10 cellular contexts compared by ENCODE assay signal in genomic region chr6:157203312-157203744, GRCh38.
DNase-seq lines count a peak whose midpoint lies in the region; ATAC-seq, FAIRE-seq and TF ChIP-seq lines count a peak whose summit lies in the region.
"Had no signal": no experiment of that assay in that cellular context is flagged by ENCODE, and none has a peak within 500 bp of the region (broad histone marks: within the 10 kb centered on the region; RNA-seq: fewer than 3 reads in every experiment).

No MANE protein-coding gene starts in this region.

- 20 to 26% methylated on average over 11 of the region's 11 CpGs for WGBS in pancreas, 2 donors
- 70% methylated on average over 11 of the region's 11 CpGs for WGBS in prostate gland
- WGBS in HepG2 (ENCODE audit: low lambda C conversion rate), result 98% methylated on average over 11 of the region's 11 CpGs

- H3K36me3 ChIP-seq in pancreas, result peaks cover 0 to 43% (median 20%) of the 10 kb centered on the region in 3 donors
- H3K36me3 ChIP-seq in prostate gland, result peaks cover 13 to 19% of the 10 kb centered on the region in 2 donors
- H3K36me3 ChIP-seq in HepG2 (replicated peaks in 1 of 2; ENCODE audit: control insufficient read depth in 1 of 2, insufficient read depth in 2 of 2, low read length in 2 of 2), result peaks cover 36 to 77% of the 10 kb centered on the region in 2 experiments

- H3K4me2 ChIP-seq in HepG2 (ENCODE audit: low read depth, low read length), result no peak overlapping the region

- no peak for TF ChIP-seq POLR2A in prostate gland (IDR thresholded peaks at IDR 0.05)
- no peak for TF ChIP-seq POLR2A in HepG2 (IDR thresholded peaks at IDR 0.05; ENCODE audit: insufficient read depth in 1 of 2, low read depth in 2 of 2, low read length in 2 of 2)

- H3K9me3 ChIP-seq in pancreas (no peaks in the 10 kb centered on the region), prostate gland (no peaks in the 10 kb centered on the region), HepG2 (ENCODE audit: low read length) (no peaks in the 10 kb centered on the region)

- TF ChIP-seq RAD21 in HepG2 (CRISPR knock-in tag; IDR thresholded peaks at IDR 0.05), result no peak

- intact Hi-C loops in pancreas (cut with DNase I), result no loop called here
- intact Hi-C loops in prostate gland (cut with DNase I), result no loop called here
- intact Hi-C loops in HepG2 (cut with micrococcal nuclease; ENCODE audit: unreplicated experiment), result no loop called here

- H3K27me3 ChIP-seq in pancreas (no peaks in the 10 kb centered on the region), prostate gland (replicated peaks; ENCODE audit: insufficient read depth) (no peaks in the 10 kb centered on the region), HepG2 (ENCODE audit: control insufficient read depth in 1 of 2, insufficient read depth in 2 of 2, low read length in 2 of 2) (no peaks in the 10 kb centered on the region)

- H2AFZ ChIP-seq in HepG2 (ENCODE audit: low read length), result no peak overlapping the region

- H3K4me1 ChIP-seq in pancreas (peaks cover 12 to 13% (median 12%) of the 10 kb centered on the region in 3 donors), prostate gland (replicated peaks) (no peaks in the 10 kb centered on the region), HepG2 (ENCODE audit: insufficient read depth, low read length) (no peaks in the 10 kb centered on the region)

- FAIRE-seq in pancreas (lab: Jason Lieb, UNC), result no peak
- FAIRE-seq in HepG2 (lab: Jason Lieb, UNC), result no peak

- no peak overlapping the region for H3K9ac ChIP-seq in HepG2 (ENCODE audit: insufficient read depth, low read depth, low read length)

- TF ChIP-seq EP300 in HepG2 (IDR thresholded peaks at IDR 0.05; ENCODE audit: low read depth in 2 of 2, low read length in 2 of 2) (no peak), HepG2 (CRISPR knock-in tag; IDR thresholded peaks at IDR 0.05; ENCODE audit: borderline replicate concordance) (no peak)

- peak; percentile 83 for DNase-seq in GM19240 (ENCODE audit: insufficient read length, low spot score)
- DNase-seq in pancreas, result peak in 4 of 6 donors; percentile 65 to 74 (median 70)
- no peak for DNase-seq in prostate gland (ENCODE audit: low spot score)
- no peak for DNase-seq in activated CD4-positive, alpha-beta T cell treated with anti-CD3 and anti-CD28 coated beads for 48 hours
- no peak for DNase-seq in HepG2 (ENCODE audit: low spot score)
- DNase-seq: activated naive CD8-positive, alpha-beta T cell treated with anti-CD3 and anti-CD28 coated beads, Interleukin-2, amount 10 ng/mL, durations not matched to agents 7 days and 5 days; islet precursor cell had no signal

- H3K27ac ChIP-seq in pancreas, result peak overlapping the region; percentile 44 to 74 (median 62)
- H3K27ac ChIP-seq in prostate gland, result no peak overlapping the region
- no peak overlapping the region for H3K27ac ChIP-seq in HepG2 (ENCODE audit: extremely low read length, insufficient read depth, low read length)

- in situ Hi-C loops in HepG2 (cut with HindIII; ENCODE audit: extremely low pct_ligation_motif_present, low pct_unique_long_range_greater_than_20kb), result no loop called here

- H3K79me2 ChIP-seq in HepG2 (ENCODE audit: insufficient read depth, low read length), result no peaks in the 10 kb centered on the region

- TF ChIP-seq CTCF in pancreas (IDR thresholded peaks at IDR 0.05) (no peak), prostate gland (IDR thresholded peaks at IDR 0.05) (no peak), HepG2 (CRISPR knock-in tag; IDR thresholded peaks at IDR 0.05) (no peak)

- no TSS peak for BruUV-seq in HepG2 (replicated peaks; lab: Mats Ljungman, UMichigan)

- POLR2A ChIA-PET in HepG2 (lab: Yijun Ruan, JAX), result no interaction called here

- H4K20me1 ChIP-seq in HepG2 (ENCODE audit: insufficient read depth, low read length), result no peaks in the 10 kb centered on the region

- ATAC-seq in HG02759 (IDR thresholded peaks at IDR 0.05; ENCODE audit: unreplicated experiment) (peak; percentile 97), HG03571 (IDR thresholded peaks at IDR 0.05; ENCODE audit: unreplicated experiment) (peak; percentile 92), pancreas (peak; percentile 35 to 59 (median 54)), HepG2 (no peak)
- ATAC-seq: WTC11 had no signal

- CTCF ChIA-PET in HepG2 (lab: Yijun Ruan, JAX; ENCODE audit: low intra/inter-chr PET ratio, low total read pairs), result no interaction called here

- H3K4me3 ChIP-seq in pancreas, result peak overlapping the region in 1 of 4 donors; percentile 1
- H3K4me3 ChIP-seq in prostate gland, result no peak overlapping the region
- H3K4me3 ChIP-seq in HepG2 (replicated peaks in 1 of 3; ENCODE audit: insufficient read depth in 1 of 3, low read depth in 2 of 3, low read length in 3 of 3), result no peak overlapping the region

TF ChIP-seq in HepG2, 621 proteins besides CTCF, POLR2A, EP300 and RAD21:
- no peak for TF ChIP-seq DRAP1 (CRISPR knock-in tag; IDR thresholded peaks at IDR 0.05)
- TF ChIP-seq HBP1 (CRISPR knock-in tag; IDR thresholded peaks at IDR 0.05; ENCODE audit: low read depth), result no peak
- no peak for TF ChIP-seq ZNF563 (CRISPR knock-in tag; IDR thresholded peaks at IDR 0.05)
- TF ChIP-seq FLYWCH1 (CRISPR knock-in tag; IDR thresholded peaks at IDR 0.05), result no peak
- no peak for TF ChIP-seq PHF21A (CRISPR knock-in tag; IDR thresholded peaks at IDR 0.05)
- TF ChIP-seq XBP1 (CRISPR knock-in tag; IDR thresholded peaks at IDR 0.05), result no peak
- no peak for TF ChIP-seq ZNF510 (CRISPR knock-in tag; IDR thresholded peaks at IDR 0.05; ENCODE audit: low read depth)
- no peak for TF ChIP-seq CCDC6 (CRISPR knock-in tag; IDR thresholded peaks at IDR 0.05)

Comparison
In these comparisons a context has a peak if more than half of its experiments do, and no peak if none do; other contexts are left out.
1. DNase-seq: peak in GM19240 (single experiment) and pancreas (4 of 6); none in prostate gland (single experiment), activated CD4-positive, alpha-beta T cell treated with anti-CD3 and anti-CD28 coated beads for 48 hours (single experiment) and HepG2 (single experiment).
2. H3K27ac ChIP-seq: peak in pancreas (4 of 4); none in prostate gland (0 of 2) and HepG2 (single experiment).